In genomic region chr13:79805317-79805716, GRCh38 we compare ENCODE assay signal across 13 cellular contexts.
"Had no signal": no experiment of that assay in that cellular context is flagged by ENCODE, and none has a peak within 500 bp of the region (broad histone marks: within the 10 kb centered on the region; RNA-seq: fewer than 3 reads in every experiment).

No MANE protein-coding gene starts in this region.

- H3K27ac Mint-ChIP-seq: stimulated activated memory B cell treated with anti-CD40 and anti-IgM and Interleukin-4, amounts not matched to agents 10 μg/mL and 1 μg/mL and 100 μg/mL, for 72 hours; T-cell had no signal

- DNase-seq: activated CD4-positive, alpha-beta T cell treated with anti-CD3 and anti-CD28 coated beads for 4 hours; activated naive CD4-positive, alpha-beta T cell treated with Interleukin-2 at 50 U/mL for 16 hours; esophagus squamous epithelium; foreskin fibroblast; head of caudate nucleus; kidney; left ventricle myocardium superior; T-cell; T1000 had no signal

- H3K9me3 ChIP-seq: esophagus squamous epithelium, right atrium auricular region, tibial nerve had no signal

- H3K27me3 Mint-ChIP-seq: stimulated activated memory B cell treated with anti-CD40 and anti-IgM and Interleukin-4, amounts not matched to agents 10 μg/mL and 1 μg/mL and 100 μg/mL, for 72 hours; T-cell had no signal

- ATAC-seq: left ventricle myocardium superior; stimulated activated memory B cell treated with anti-CD40 and anti-IgM and Interleukin-4, amounts not matched to agents 10 μg/mL and 1 μg/mL and 100 μg/mL, for 72 hours; T-cell had no signal

- H3K36me3 Mint-ChIP-seq: stimulated activated memory B cell treated with anti-CD40 and anti-IgM and Interleukin-4, amounts not matched to agents 10 μg/mL and 1 μg/mL and 100 μg/mL, for 72 hours; T-cell had no signal

- H3K27ac ChIP-seq: esophagus squamous epithelium, right atrium auricular region, tibial nerve, VCaP had no signal

- H3K27me3 ChIP-seq: esophagus squamous epithelium, right atrium auricular region, tibial nerve had no signal

- H3K36me3 ChIP-seq: esophagus squamous epithelium, right atrium auricular region, tibial nerve had no signal

- H3K4me1 ChIP-seq: esophagus squamous epithelium, right atrium auricular region, tibial nerve had no signal

- H3K4me3 Mint-ChIP-seq: stimulated activated memory B cell treated with anti-CD40 and anti-IgM and Interleukin-4, amounts not matched to agents 10 μg/mL and 1 μg/mL and 100 μg/mL, for 72 hours; T-cell had no signal

- H3K4me1 Mint-ChIP-seq: T-cell had no signal

- H3K4me3 ChIP-seq: esophagus squamous epithelium, right atrium auricular region, tibial nerve had no signal

- H3K9me3 Mint-ChIP-seq: stimulated activated memory B cell treated with anti-CD40 and anti-IgM and Interleukin-4, amounts not matched to agents 10 μg/mL and 1 μg/mL and 100 μg/mL, for 72 hours had no signal
